ENCODE assay signal across 22 cellular contexts in genomic region chr20:21809961-21810523, GRCh38.
A peak's percentile ranks its signal among the peaks of the same experiment; 100 is the strongest.
DNase-seq lines count a peak whose midpoint lies in the region; ATAC-seq and TF ChIP-seq lines count a peak whose summit lies in the region.
"Had no signal": no experiment of that assay in that cellular context is flagged by ENCODE, and none has a peak within 500 bp of the region (broad histone marks: within the 10 kb centered on the region; RNA-seq: fewer than 3 reads in every experiment).

No MANE protein-coding gene starts in this region.

- peaks cover 0 to 35% (median 27%) of the 10 kb centered on the region in 10 experiments; a peak in 15 of 20 replicates for H3K4me1 ChIP-seq in BLaER1 treated with 17β-estradiol and CSF1 and Interleukin-3, amounts not matched to agents 10 nM and 100 nM
- no peaks in the 10 kb centered on the region for H3K4me1 ChIP-seq in osteoblast (ENCODE audit: insufficient read depth, low read length)
- H3K4me1 ChIP-seq: A549, BE2C had no signal

- no peaks in the 10 kb centered on the region for H3K27me3 ChIP-seq in BLaER1 treated with 17β-estradiol and CSF1 and Interleukin-3, amounts not matched to agents 10 nM and 100 nM
- H3K27me3 ChIP-seq in osteoblast (ENCODE audit: insufficient read depth, low read length), result no peaks in the 10 kb centered on the region
- H3K27me3 ChIP-seq: BE2C had no signal

- no peaks in the 10 kb centered on the region for H4K20me1 ChIP-seq in BLaER1 treated with 17β-estradiol and CSF1 and Interleukin-3, amounts not matched to agents 10 nM and 100 nM
- no peaks in the 10 kb centered on the region for H4K20me1 ChIP-seq in osteoblast (ENCODE audit: insufficient read depth, low read length)

- no peak overlapping the region for H2AFZ ChIP-seq in osteoblast (ENCODE audit: low read length)
- H2AFZ ChIP-seq: GM23338 had no signal

- peak overlapping the region in 1 of 10 experiments; percentile 20; a peak in 1 of 20 replicates for H3K4me3 ChIP-seq in BLaER1 treated with 17β-estradiol and CSF1 and Interleukin-3, amounts not matched to agents 10 nM and 100 nM
- H3K4me3 ChIP-seq in coronary artery (no peak overlapping the region), osteoblast (ENCODE audit: insufficient read depth, low read length) (no peak overlapping the region)
- H3K4me3 ChIP-seq: A549, GM12878, GM23338 had no signal

- peak overlapping the region; percentile 29 to 81 (median 65); a peak in 21 of 22 replicates for H3K4me2 ChIP-seq in BLaER1 treated with 17β-estradiol and CSF1 and Interleukin-3, amounts not matched to agents 10 nM and 100 nM
- H3K4me2 ChIP-seq in osteoblast (ENCODE audit: insufficient read depth, low read length), result no peak overlapping the region
- H3K4me2 ChIP-seq: GM23338 had no signal

- H3K9ac ChIP-seq in BLaER1 treated with 17β-estradiol and CSF1 and Interleukin-3, amounts not matched to agents 10 nM and 100 nM, result peak overlapping the region in 1 of 11 experiments; percentile 29; a peak in 1 of 22 replicates

- peaks cover 0 to 10% (median 0%) of the 10 kb centered on the region in 11 experiments; a peak in 8 of 22 replicates for H3K9me3 ChIP-seq in BLaER1 treated with 17β-estradiol and CSF1 and Interleukin-3, amounts not matched to agents 10 nM and 100 nM (replicated peaks in 1 of 11)
- H3K9me3 ChIP-seq in osteoblast (ENCODE audit: low read depth, low read length), result no peaks in the 10 kb centered on the region
- H3K9me3 ChIP-seq: A549 had no signal

- DNase-seq in coronary artery (ENCODE audit: low spot score) (peak; percentile 52), osteoblast (ENCODE audit: insufficient read length, low spot score, missing footprints) (peak; percentile 56), NCI-H345 (lab: John Stamatoyannopoulos, UW) (no peak)
- DNase-seq: 8988T; ACHN; AML-193; BE2C; CD4-positive, CD25-positive, alpha-beta regulatory T cell; CD8-positive, alpha-beta T cell; DMS 273 treated with DMSO at 0.1 percent for 48 hours; DMS79; EL; GDM1 had no signal

- no peaks in the 10 kb centered on the region for H3K79me2 ChIP-seq in osteoblast (ENCODE audit: insufficient read depth, low read length)

- TF ChIP-seq CTCF in coronary artery (IDR thresholded peaks at IDR 0.05), result no peak
- TF ChIP-seq CTCF in osteoblast (IDR thresholded peaks at IDR 0.05; ENCODE audit: extremely low read depth, low read depth, low read length), result no peak

- no peak overlapping the region for H3K27ac ChIP-seq in BLaER1 treated with 17β-estradiol and CSF1 and Interleukin-3, amounts not matched to agents 10 nM and 100 nM
- no peak overlapping the region for H3K27ac ChIP-seq in coronary artery
- no peak overlapping the region for H3K27ac ChIP-seq in osteoblast (ENCODE audit: low read depth, low read length)
- H3K27ac ChIP-seq: A549, C4-2B had no signal

- H3K36me3 ChIP-seq in BLaER1 treated with 17β-estradiol and CSF1 and Interleukin-3, amounts not matched to agents 10 nM and 100 nM, result no peaks in the 10 kb centered on the region
- H3K36me3 ChIP-seq in osteoblast (ENCODE audit: insufficient read depth, low read length), result no peaks in the 10 kb centered on the region
- H3K36me3 ChIP-seq: BE2C had no signal

- no peak for ATAC-seq in GM18511 (IDR thresholded peaks at IDR 0.05; ENCODE audit: unreplicated experiment)
- ATAC-seq in HG02610 (IDR thresholded peaks at IDR 0.05; ENCODE audit: unreplicated experiment), result no peak
- ATAC-seq in HG03354 (IDR thresholded peaks at IDR 0.05; ENCODE audit: poor library complexity, severe bottlenecking, unreplicated experiment), result no peak
- ATAC-seq: CD8-positive, alpha-beta T cell; HCT116 had no signal
